In genomic region chr11:96098511-96099241, GRCh38 we compare ENCODE assay signal across 8 cellular contexts.
DNase-seq lines count a peak whose midpoint lies in the region; ATAC-seq and TF ChIP-seq lines count a peak whose summit lies in the region.
"Had no signal": no experiment of that assay in that cellular context is flagged by ENCODE, and none has a peak within 500 bp of the region (broad histone marks: within the 10 kb centered on the region; RNA-seq: fewer than 3 reads in every experiment).

No MANE protein-coding gene starts in this region.

- peak in 1 of 2 donors; percentile 11 for ATAC-seq in lower lobe of right lung
- ATAC-seq in thoracic aorta (ENCODE audit: insufficient number of reproducible peaks, low FRiP score, low read depth) = no peak
- ATAC-seq in HG03565 (IDR thresholded peaks at IDR 0.05; ENCODE audit: unreplicated experiment) = no peak

- H3K4me3 ChIP-seq in lower lobe of right lung (no peak overlapping the region), thoracic aorta (peak overlapping the region; percentile 33)

- TF ChIP-seq CTCF in chondrocyte (IDR thresholded peaks at IDR 0.05) (no peak), lower lobe of right lung (IDR thresholded peaks at IDR 0.05) (no peak), thoracic aorta (IDR thresholded peaks at IDR 0.05) (no peak)

- no peaks in the 10 kb centered on the region for H3K36me3 Mint-ChIP-seq in chondrocyte (ENCODE audit: low read depth)

- H3K4me3 Mint-ChIP-seq in chondrocyte (ENCODE audit: unreplicated experiment) = no peak overlapping the region

- H3K9me3 Mint-ChIP-seq in chondrocyte (ENCODE audit: low read depth) = peaks cover 2% of the 10 kb centered on the region

- peak overlapping the region; percentile 46 for H3K27ac ChIP-seq in lower lobe of right lung
- H3K27ac ChIP-seq in thoracic aorta = peak overlapping the region; percentile 38 to 45

- H3K4me1 ChIP-seq in lower lobe of right lung = peaks cover 48% of the 10 kb centered on the region
- peaks cover 17 to 38% of the 10 kb centered on the region in 2 donors for H3K4me1 ChIP-seq in thoracic aorta (ENCODE audit: control insufficient read depth in 1 of 2, low read depth in 2 of 2)

- peak; percentile 33 for DNase-seq in LoVo (ENCODE audit: low spot score)
- no peak for DNase-seq in chondrocyte (ENCODE audit: low spot score)
- DNase-seq in lower lobe of right lung = no peak
- DNase-seq in thoracic aorta (ENCODE audit: low spot score) = no peak
- DNase-seq in Ammon's horn (ENCODE audit: low spot score) = no peak
- DNase-seq in NCI-H446 treated with DMSO at 0.1 percent for 48 hours (lab: John Stamatoyannopoulos, UW) = no peak
- DNase-seq: activated CD4-positive, alpha-beta T cell treated with anti-CD3 and anti-CD28 coated beads, Interleukin-2, amount 50 U/mL, for 4 hours had no signal

- H3K4me1 Mint-ChIP-seq in chondrocyte (ENCODE audit: low read depth) = peaks cover 69% of the 10 kb centered on the region

- no peaks in the 10 kb centered on the region for H3K27me3 ChIP-seq in lower lobe of right lung (ENCODE audit: low read depth)
- no peaks in the 10 kb centered on the region for H3K27me3 ChIP-seq in thoracic aorta (replicated peaks; ENCODE audit: insufficient read depth)

- H3K27me3 Mint-ChIP-seq in chondrocyte (ENCODE audit: low read depth) = no peaks in the 10 kb centered on the region

- H3K36me3 ChIP-seq in lower lobe of right lung (no peaks in the 10 kb centered on the region), thoracic aorta (no peaks in the 10 kb centered on the region)

- H3K27ac Mint-ChIP-seq in chondrocyte (ENCODE audit: unreplicated experiment) = peak overlapping the region; percentile 60

- intact Hi-C loops in lower lobe of right lung (cut with DNase I) = no loop called here

- H3K9me3 ChIP-seq in lower lobe of right lung = no peaks in the 10 kb centered on the region
- no peaks in the 10 kb centered on the region for H3K9me3 ChIP-seq in thoracic aorta
